ENCODE assay signal across 9 cellular contexts in genomic region chr3:87719060-87719459, GRCh38.
"Had no signal": no experiment of that assay in that cellular context is flagged by ENCODE, and none has a peak within 500 bp of the region (broad histone marks: within the 10 kb centered on the region; RNA-seq: fewer than 3 reads in every experiment).

No MANE protein-coding gene starts in this region.

- FAIRE-seq: H1, H54, HTR-8/SVneo had no signal

- H3K9ac ChIP-seq: KMS-11 had no signal

- H3K4me3 ChIP-seq: GM23338 had no signal

- H2AFZ ChIP-seq: GM23338 had no signal

- DNase-seq: H9, Karpas-422, KBM-7 had no signal

- H3K27ac ChIP-seq: KMS-11 had no signal

- ATAC-seq: GM23338, HCT116 had no signal

- H3K4me2 ChIP-seq: GM23338, KMS-11 had no signal
